8 cellular contexts compared by ENCODE assay signal in the genomic region with DNA sequence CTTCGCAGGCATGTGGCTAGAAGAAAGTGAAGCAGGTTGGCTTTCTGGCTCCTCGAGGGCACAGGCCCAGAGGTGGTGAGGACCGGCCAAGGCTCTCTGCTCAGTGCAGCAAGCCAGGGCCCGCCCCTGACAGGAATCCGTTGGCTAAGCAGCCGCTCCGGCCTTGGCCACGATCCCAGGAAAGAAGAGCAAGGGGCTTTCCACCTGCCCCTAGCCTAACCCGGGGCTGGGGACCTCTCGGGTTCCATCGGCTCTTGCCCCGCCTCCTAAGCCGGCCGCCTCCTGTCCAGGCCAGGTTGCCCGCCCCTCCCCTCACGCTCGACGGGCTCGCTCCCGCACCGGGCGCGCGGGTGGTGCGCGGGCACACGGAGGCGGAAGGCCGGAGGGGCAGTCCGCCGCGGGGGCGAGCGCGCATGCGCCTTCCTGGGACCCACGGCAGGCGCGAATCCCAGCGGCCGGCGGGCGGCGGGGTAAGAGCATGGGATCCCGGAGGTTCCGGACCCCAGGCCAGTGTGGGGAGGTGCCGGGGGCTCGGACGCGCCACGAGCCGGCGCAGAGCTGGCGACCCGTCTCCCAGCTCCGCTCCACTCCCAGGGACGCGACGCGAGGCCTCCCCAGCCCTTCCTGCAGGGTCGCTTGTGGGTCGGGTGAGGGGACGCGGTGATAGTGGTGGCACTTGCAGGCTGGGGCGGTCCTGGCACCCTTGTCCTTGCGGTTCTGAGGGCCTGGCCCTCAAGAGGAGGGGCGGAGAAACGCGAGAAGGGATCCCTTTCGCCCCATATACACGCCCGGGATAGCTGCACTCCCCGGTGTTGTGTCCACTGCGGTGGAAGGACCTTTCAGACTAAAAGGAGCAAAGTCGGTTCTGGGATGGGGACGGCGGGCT. TPM values are rescaled to one million over a fixed set of nuclear protein-coding genes. Genes with fewer than 3 reads are reported as not detected.
A peak's percentile ranks its signal among the peaks of the same experiment; 100 is the strongest.
DNase-seq lines count a peak whose midpoint lies in the region; ATAC-seq and TF ChIP-seq lines count a peak whose summit lies in the region.

TSS of gene ALG6 (plus strand) at position 410 of the 886 bp plus-strand sequence. CDS start 3,351 bp downstream, outside the sequence.

- peak; percentile 93 for DNase-seq in ELR (ENCODE audit: low read depth)
- peak; percentile 99 for DNase-seq in H7
- DNase-seq in LoVo (ENCODE audit: low spot score) = peak; percentile 93
- DNase-seq in RWPE1 (ENCODE audit: low spot score) = peak; percentile 96
- DNase-seq in activated T-helper 9 cell treated with anti-CD3 and anti-CD28 coated beads, Interleukin-2, amount 50 U/mL, for 16 hours (ENCODE audit: low read depth) = peak; percentile 93
- DNase-seq in fibroblast of pulmonary artery (ENCODE audit: low read depth) = peak; percentile 94
- peak; percentile 97 for DNase-seq in natural killer cell treated with Interleukin-12 subunit alpha and Interleukin-12 subunit beta and Interleukin-15 and Interleukin-18, amount 100 ng/mL, for 72 hours (ENCODE audit: low spot score)
- DNase-seq in stimulated activated naive CD4-positive, alpha-beta T cell treated with Interleukin-2 at 50 U/mL for 16 hours (lab: John Stamatoyannopoulos, UW) = peak; percentile 87

- no peak for TF ChIP-seq CTCF in RWPE1 (conservative IDR thresholded peaks at IDR 0.05; ENCODE audit: low read depth)
- TF ChIP-seq CTCF in fibroblast of pulmonary artery (IDR thresholded peaks at IDR 0.05; ENCODE audit: low read length, missing control alignments) = no peak

- peak within 1 kb of the TSS; percentile 82 for H3K27ac ChIP-seq in RWPE1

- H3K4me3 ChIP-seq in H7 (ENCODE audit: insufficient read depth, low read depth, low read length) (peak within 1 kb of the TSS; percentile 97), fibroblast of pulmonary artery (replicated peaks; ENCODE audit: low read depth, low read length) (peak within 1 kb of the TSS; percentile 89)

- H3K9me3 Mint-ChIP-seq in natural killer cell treated with Interleukin-12 subunit alpha and Interleukin-12 subunit beta and Interleukin-15 and Interleukin-18, amount 100 ng/mL, for 72 hours = no peaks in the 10 kb centered on the region

- CTCF ChIA-PET in RWPE1 (lab: Yijun Ruan, JAX) = interaction anchor here (0.5 to 0.6 kb wide), 3 partner anchors 87 to 1553 kb away, joined by 3 to 4 read pairs (median 3); no protein-coding TSS in a partner anchor

- peaks cover 1% of the 10 kb centered on the region; the same call in 1 of the 2 replicates for H3K36me3 ChIP-seq in H7 (replicated peaks; ENCODE audit: control insufficient read depth, insufficient read depth, low read length)

- POLR2A ChIA-PET in RWPE1 (lab: Yijun Ruan, JAX; ENCODE audit: low non-redundant PET) = interaction anchor here (0.5 to 0.6 kb wide), 2 partner anchors 55 to 60 kb away, joined by 3 to 4 read pairs; no protein-coding TSS in a partner anchor

- peak; percentile 98 for ATAC-seq in natural killer cell treated with Interleukin-12 subunit alpha and Interleukin-12 subunit beta and Interleukin-15 and Interleukin-18, amount 100 ng/mL, for 72 hours

- peak within 1 kb of the TSS; percentile 77 to 78 for H3K27ac Mint-ChIP-seq in natural killer cell treated with Interleukin-12 subunit alpha and Interleukin-12 subunit beta and Interleukin-15 and Interleukin-18, amount 100 ng/mL, for 72 hours

- H3K27me3 Mint-ChIP-seq in natural killer cell treated with Interleukin-12 subunit alpha and Interleukin-12 subunit beta and Interleukin-15 and Interleukin-18, amount 100 ng/mL, for 72 hours = peaks cover 0 to 11% of the 10 kb centered on the region in 2 donors

- peaks cover 8 to 16% of the 10 kb centered on the region in 2 donors for H3K4me1 Mint-ChIP-seq in natural killer cell treated with Interleukin-12 subunit alpha and Interleukin-12 subunit beta and Interleukin-15 and Interleukin-18, amount 100 ng/mL, for 72 hours (ENCODE audit: low read depth in 2 of 2)

- H3K4me3 Mint-ChIP-seq in natural killer cell treated with Interleukin-12 subunit alpha and Interleukin-12 subunit beta and Interleukin-15 and Interleukin-18, amount 100 ng/mL, for 72 hours = peak within 1 kb of the TSS; percentile 97

- peaks cover 11% of the 10 kb centered on the region for H3K36me3 Mint-ChIP-seq in natural killer cell treated with Interleukin-12 subunit alpha and Interleukin-12 subunit beta and Interleukin-15 and Interleukin-18, amount 100 ng/mL, for 72 hours

- H3K27me3 ChIP-seq in H7 (ENCODE audit: control insufficient read depth, insufficient read depth, low read length) = peaks cover 1% of the 10 kb centered on the region; the same call in 1 of the 2 replicates

RNA-seq across cellular contexts. Expression of gene ALG6, which starts in this region (rescaled TPM):
- total RNA-seq in H7 (2014; rRNA removed; shearing (Covaris generic)) = 22.7 and 24.1 TPM in 2 replicates
- total RNA-seq in natural killer cell treated with Interleukin-12 subunit alpha and Interleukin-12 subunit beta and Interleukin-15 and Interleukin-18, amount 100 ng/mL, for 72 hours = 10 to 100 TPM; 18.3 to 21.3 TPM

Comparison
In these comparisons a context has a peak if more than half of its experiments do, and no peak if none do; other contexts are left out.
1. Peak in every context shown above with its lines: DNase-seq, ATAC-seq, H3K4me3 ChIP-seq and H3K27ac ChIP-seq.